8 cellular contexts compared by ENCODE assay signal in genomic region chr1:205210876-205211838, GRCh38. TPM values are rescaled to one million over a fixed set of nuclear protein-coding genes. Genes with fewer than 3 reads are reported as not detected.
DNase-seq lines count a peak whose midpoint lies in the region; TF ChIP-seq lines count a peak whose summit lies in the region.

Gene DSTYK (minus strand): TSS chr1:205211702. CDS start chr1:205211535, 167 bp downstream.

- H3K9ac ChIP-seq in SK-N-SH = peak within 1 kb of the TSS; percentile 98

- CTCF ChIA-PET in SK-N-SH (lab: Yijun Ruan, JAX) = interaction anchor here (1.0 to 3.1 kb wide), 6 partner anchors 9 to 70 kb away, joined by 3 to 11 read pairs (median 4); partner anchors contain the start of gene TMCC2

- H3K27me3 ChIP-seq in SK-N-SH (ENCODE audit: insufficient read depth) = no peaks in the 10 kb centered on the region

- H3K9me2 ChIP-seq in SK-N-SH = no peaks in the 10 kb centered on the region

- DNase-seq in GM03348 (ENCODE audit: low spot score) = peak; percentile 95
- peak; percentile 86 for DNase-seq in HFF-Myc (ENCODE audit: extremely low read depth, low read depth)
- peak; percentile 97 for DNase-seq in NB4 (ENCODE audit: low read depth)
- peak; percentile 92 for DNase-seq in SK-N-SH
- DNase-seq in activated naive CD4-positive, alpha-beta T cell treated with anti-CD3 and anti-CD28 coated beads, Interleukin-2, amount 50 U/mL, for 16 hours = peak; percentile 91
- DNase-seq in germinal center (ENCODE audit: low spot score) = peak; percentile 89
- DNase-seq in non-pigmented ciliary epithelial cell (ENCODE audit: low read depth) = peak; percentile 90
- peak; percentile 70 to 97 (median 94) for DNase-seq in substantia nigra (lab: John Stamatoyannopoulos, UW)

- H3K4me3 ChIP-seq in HFF-Myc (replicated peaks; ENCODE audit: low read depth, low read length) (peak within 1 kb of the TSS; percentile 92), NB4 (ENCODE audit: low read depth, low read length) (peak within 1 kb of the TSS; percentile 75), SK-N-SH (ENCODE audit: low read depth in 2 of 2, low read length in 1 of 2) (peak within 1 kb of the TSS; percentile 91 to 99)

- TF ChIP-seq RAD21 in SK-N-SH (IDR thresholded peaks at IDR 0.05; ENCODE audit: low read length) = 0 out of 2 replicates have a peak, but pooled peaks have one; percentile 3

- no peak for TF ChIP-seq EP300 in SK-N-SH (IDR thresholded peaks at IDR 0.05; ENCODE audit: borderline replicate concordance in 1 of 2, low read depth in 1 of 2, low read length in 1 of 2)

- no peaks in the 10 kb centered on the region for H3F3A ChIP-seq in SK-N-SH (replicated peaks; ENCODE audit: insufficient read depth)

- 3% methylated on average over 20 of the region's 93 CpGs for WGBS in SK-N-SH (ENCODE audit: low lambda C conversion rate)

- no peaks in the 10 kb centered on the region for H3K9me3 ChIP-seq in SK-N-SH

- H4K20me1 ChIP-seq in SK-N-SH (ENCODE audit: insufficient read depth) = no peaks in the 10 kb centered on the region

- peak within 1 kb of the TSS; percentile 88 for H3K4me2 ChIP-seq in SK-N-SH

- H2AFZ ChIP-seq in SK-N-SH (ENCODE audit: low read depth) = peak within 1 kb of the TSS; percentile 96

- POLR2A ChIA-PET in SK-N-SH (lab: Yijun Ruan, JAX) = interaction anchor here (1.4 kb wide), 1 partner anchor 17 kb away, joined by 3 read pairs; the partner anchor contains the start of gene TMCC2

- TF ChIP-seq CTCF in HFF-Myc (IDR thresholded peaks at IDR 0.05; ENCODE audit: low read depth, low read length, missing control alignments) (no peak), NB4 (IDR thresholded peaks at IDR 0.05; ENCODE audit: low read depth, low read length) (no peak), SK-N-SH (IDR thresholded peaks at IDR 0.05) (no peak; the same call in 1 of the 2 replicates)

- peak; percentile 67 for TF ChIP-seq POLR2A in NB4 (IDR thresholded peaks at IDR 0.05; ENCODE audit: extremely low read depth, insufficient read length)

- H3K27ac ChIP-seq in SK-N-SH (ENCODE audit: low read depth in 2 of 2, low read length in 1 of 2) (peak within 1 kb of the TSS; percentile 86 to 89), substantia nigra (ENCODE audit: low read depth, low read length, poor library complexity, severe bottlenecking) (peak within 1 kb of the TSS; percentile 95)

- H3K79me2 ChIP-seq in SK-N-SH (ENCODE audit: insufficient read depth) = peaks cover 51% of the 10 kb centered on the region

- no peaks in the 10 kb centered on the region for H3K36me3 ChIP-seq in SK-N-SH (replicated peaks in 1 of 2; ENCODE audit: control insufficient read depth in 1 of 2, insufficient read depth in 2 of 2, low read length in 1 of 2)

- H3K4me1 ChIP-seq in SK-N-SH (ENCODE audit: control insufficient read depth in 1 of 2, insufficient read depth in 2 of 2, low read depth in 1 of 2, low read length in 1 of 2) = peaks cover 3 to 5% of the 10 kb centered on the region in 2 experiments; a peak in 1 of 4 replicates

TF ChIP-seq in SK-N-SH, 30 proteins besides CTCF, POLR2A, EP300 and RAD21 (continues in another document):
- TF ChIP-seq GABPA (IDR thresholded peaks at IDR 0.05; ENCODE audit: low read depth) (peak; percentile 78), ZBTB33 (IDR thresholded peaks at IDR 0.05; ENCODE audit: borderline replicate concordance, low read depth) (peak; percentile 32; the same call in 1 of the 2 replicates), ELF1 (IDR thresholded peaks at IDR 0.05) (peak; percentile 74), GATA2 (CRISPR knock-in tag; IDR thresholded peaks at IDR 0.05) (no peak; the same call in 1 of the 2 replicates), RXRA (IDR thresholded peaks at IDR 0.05; ENCODE audit: borderline replicate concordance, low read depth) (no peak), TCF12 (IDR thresholded peaks at IDR 0.05) (peak; percentile 40; the same call in 1 of the 2 replicates), JUND (IDR thresholded peaks at IDR 0.05) (no peak), NRF1 (IDR thresholded peaks at IDR 0.05; ENCODE audit: low read depth, low read length) (no peak), PBX3 (IDR thresholded peaks at IDR 0.05) (no peak), USF2 (IDR thresholded peaks at IDR 0.05; ENCODE audit: borderline replicate concordance, low read depth, low read length) (no peak), SIN3A (IDR thresholded peaks at IDR 0.05; ENCODE audit: borderline replicate concordance, low read depth, low read length) (0 out of 2 replicates have a peak, but pooled peaks have one; percentile 69), CHD2 (IDR thresholded peaks at IDR 0.05; ENCODE audit: low read length, partially characterized antibody) (peak; percentile 91), USF1 (IDR thresholded peaks at IDR 0.05; ENCODE audit: borderline replicate concordance, low read depth) (peak; percentile 58), POLR2AphosphoS5 (IDR thresholded peaks at IDR 0.05; ENCODE audit: low read depth, low read length) (peak; percentile 82), REST (IDR thresholded peaks at IDR 0.05; ENCODE audit: low read depth, low read length) (no peak), FOSL2 (IDR thresholded peaks at IDR 0.05; ENCODE audit: borderline replicate concordance, low read depth) (peak; percentile 15; the same call in 1 of the 2 replicates)

RNA-seq across cellular contexts. Expression of gene DSTYK, which starts in this region (rescaled TPM):
- polyA plus RNA-seq in SK-N-SH (2012; rRNA removed) = 4.4 and 6.4 TPM in 2 replicates
- polyA plus RNA-seq in SK-N-SH (2012; cell fraction: cytosol; rRNA removed) = 6.1 TPM in 2 replicates
- polyA plus RNA-seq in SK-N-SH (2012; cell fraction: nucleus; rRNA removed) = 3.4 and 4.5 TPM in 2 replicates

Comparison
In these comparisons a context has a peak if more than half of its experiments do, and no peak if none do; other contexts are left out.
1. Peak in every context shown above with its lines: DNase-seq, H3K4me3 ChIP-seq and H3K27ac ChIP-seq.